8 cellular contexts compared by ENCODE assay signal in the genomic region with DNA sequence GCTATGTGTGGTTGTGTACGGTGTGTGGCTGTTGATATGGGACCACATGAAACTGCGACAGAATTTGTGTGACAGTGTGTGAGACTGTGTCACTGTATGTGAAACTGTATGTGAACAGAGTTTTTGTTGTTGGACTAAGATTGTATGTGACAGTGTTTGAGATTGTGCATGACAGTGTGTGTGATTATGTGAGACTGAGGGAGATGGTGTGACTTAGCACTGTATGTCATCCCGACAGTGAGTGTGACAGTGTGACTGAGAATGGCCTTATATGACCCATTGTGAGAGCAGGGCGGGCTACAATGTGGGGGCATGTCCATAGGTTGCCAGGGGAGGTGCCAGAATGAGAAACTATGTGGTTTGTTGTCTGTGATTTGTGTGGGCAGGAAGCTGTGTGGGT. TPM values are rescaled to one million over a fixed set of nuclear protein-coding genes. Genes with fewer than 3 reads are reported as not detected.
DNase-seq lines count a peak whose midpoint lies in the region; ATAC-seq and TF ChIP-seq lines count a peak whose summit lies in the region.

No MANE protein-coding gene starts in this region.

- 0 out of 2 replicates have a peak overlapping the region, but pooled peaks have one; percentile 98 for H2AFZ ChIP-seq in Loucy (ENCODE audit: low read length)

- H3K79me2 ChIP-seq in Loucy (ENCODE audit: insufficient read depth, low read length), result peaks cover 12% of the 10 kb centered on the region; the same call in 1 of the 2 replicates

- peaks cover 34% of the 10 kb centered on the region for H3K36me3 ChIP-seq in CD4-positive, CD25-positive, alpha-beta regulatory T cell (ENCODE audit: control insufficient read depth, insufficient read depth, low read length)
- H3K36me3 ChIP-seq in Loucy (ENCODE audit: insufficient read depth, low read length) (peaks cover 10% of the 10 kb centered on the region; the same call in 1 of the 2 replicates), aorta (ENCODE audit: control insufficient read depth in 1 of 2, insufficient read depth in 2 of 2, low read length in 1 of 2) (peaks cover 6 to 11% of the 10 kb centered on the region in 2 donors)

- H3K4me1 Mint-ChIP-seq in CD4-positive, CD25-positive, alpha-beta regulatory T cell, result peaks cover 19 to 38% (median 28%) of the 10 kb centered on the region in 4 donors
- peaks cover 20% of the 10 kb centered on the region for H3K4me1 Mint-ChIP-seq in central memory CD8-positive, alpha-beta T cell
- peaks cover 19 to 43% of the 10 kb centered on the region in 2 donors for H3K4me1 Mint-ChIP-seq in natural killer cell

- H3K9me3 ChIP-seq in CD4-positive, CD25-positive, alpha-beta regulatory T cell (ENCODE audit: control insufficient read depth in 2 of 2, low read length in 2 of 2), result peaks cover 46 to 62% of the 10 kb centered on the region in 2 experiments
- peaks cover 3% of the 10 kb centered on the region; the same call in 1 of the 2 replicates for H3K9me3 ChIP-seq in Loucy (ENCODE audit: insufficient read depth, low read depth, low read length)
- peaks cover 10% of the 10 kb centered on the region for H3K9me3 ChIP-seq in aorta (ENCODE audit: control insufficient read depth, low read length)

- H3K27me3 Mint-ChIP-seq in CD4-positive, CD25-positive, alpha-beta regulatory T cell, result no peaks in the 10 kb centered on the region
- no peaks in the 10 kb centered on the region for H3K27me3 Mint-ChIP-seq in central memory CD8-positive, alpha-beta T cell
- no peaks in the 10 kb centered on the region for H3K27me3 Mint-ChIP-seq in natural killer cell (ENCODE audit: low read depth in 2 of 2)

- H3K9me2 ChIP-seq in Loucy (replicated peaks; ENCODE audit: low read depth, low read length), result no peaks in the 10 kb centered on the region

- TF ChIP-seq CTCF in Loucy (conservative IDR thresholded peaks at IDR 0.05; ENCODE audit: low read length) (no peak), natural killer cell (IDR thresholded peaks at IDR 0.05) (no peak)

- no peak overlapping the region for H3K27ac ChIP-seq in CD4-positive, CD25-positive, alpha-beta regulatory T cell (ENCODE audit: insufficient read depth, low read length, poor library complexity, severe bottlenecking)
- H3K27ac ChIP-seq in aorta (ENCODE audit: low read depth in 1 of 2, low read length in 2 of 2), result no peak overlapping the region

- H3F3A ChIP-seq in Loucy (ENCODE audit: low read depth), result no peaks in the 10 kb centered on the region

- DNase-seq in CD4-positive, CD25-positive, alpha-beta regulatory T cell, result no peak
- no peak for DNase-seq in central memory CD8-positive, alpha-beta T cell (ENCODE audit: low spot score in 2 of 2)
- peak; percentile 28 for DNase-seq in natural killer cell
- DNase-seq in AML-193 (lab: John Stamatoyannopoulos, UW), result no peak
- DNase-seq in stimulated activated CD8-positive, alpha-beta memory T cell treated with anti-CD3 and anti-CD28 coated beads, Interleukin-4, amount 100 ng/mL, for 48 hours, result no peak
- DNase-seq in NCI-H82 treated with DMSO at 0.1 percent for 48 hours (lab: John Stamatoyannopoulos, UW; ENCODE audit: unreplicated experiment), result no peak
- DNase-seq in aorta, result no peak

- peak overlapping the region; percentile 91 for H3K4me3 ChIP-seq in CD4-positive, CD25-positive, alpha-beta regulatory T cell (ENCODE audit: low read depth, low read length)
- H3K4me3 ChIP-seq in Loucy (ENCODE audit: low read length, poor library complexity, severe bottlenecking), result peak overlapping the region; percentile 95
- H3K4me3 ChIP-seq in aorta (ENCODE audit: low read length in 2 of 2), result no peak overlapping the region

- WGBS in aorta, 2 donors, result 93 to 94% methylated on average over 4 of the region's 4 CpGs

- H3K27me3 ChIP-seq in CD4-positive, CD25-positive, alpha-beta regulatory T cell (ENCODE audit: control insufficient read depth, insufficient read depth, low read length), result no peaks in the 10 kb centered on the region
- H3K27me3 ChIP-seq in Loucy (ENCODE audit: insufficient read depth, low read length, poor library complexity, severe bottlenecking), result no peaks in the 10 kb centered on the region
- no peaks in the 10 kb centered on the region for H3K27me3 ChIP-seq in aorta (ENCODE audit: control insufficient read depth in 1 of 2, insufficient read depth in 2 of 2, low read length in 1 of 2)

- peak overlapping the region; percentile 86 to 100 (median 98) for H3K4me3 Mint-ChIP-seq in CD4-positive, CD25-positive, alpha-beta regulatory T cell
- peak overlapping the region; percentile 79 for H3K4me3 Mint-ChIP-seq in central memory CD8-positive, alpha-beta T cell
- peak overlapping the region; percentile 92 for H3K4me3 Mint-ChIP-seq in natural killer cell

- peaks cover 8% of the 10 kb centered on the region for H3K4me1 ChIP-seq in CD4-positive, CD25-positive, alpha-beta regulatory T cell (ENCODE audit: control insufficient read depth, insufficient read depth, low read length, poor library complexity, severe bottlenecking)
- H3K4me1 ChIP-seq in Loucy (ENCODE audit: insufficient read depth, low read length, poor library complexity, severe bottlenecking) (peaks cover 13% of the 10 kb centered on the region), aorta (ENCODE audit: control insufficient read depth in 1 of 2, insufficient read depth in 2 of 2, low read length in 2 of 2) (no peaks in the 10 kb centered on the region)

- H3K27ac Mint-ChIP-seq in CD4-positive, CD25-positive, alpha-beta regulatory T cell, result peak overlapping the region in 2 of 3 donors; percentile 37 to 84
- peak overlapping the region; percentile 96 for H3K27ac Mint-ChIP-seq in central memory CD8-positive, alpha-beta T cell (ENCODE audit: low read depth)
- H3K27ac Mint-ChIP-seq in natural killer cell, result peak overlapping the region; percentile 71 to 93

- ATAC-seq in CD4-positive, CD25-positive, alpha-beta regulatory T cell (ENCODE audit: low read depth in 2 of 2), result no peak
- ATAC-seq in central memory CD8-positive, alpha-beta T cell (replicated peaks; ENCODE audit: extremely low read depth, poor library complexity, severe bottlenecking), result no peak
- ATAC-seq in natural killer cell, result peak; percentile 11 to 32 (median 12)
- ATAC-seq in aorta (ENCODE audit: low FRiP score), result no peak

- peak overlapping the region; percentile 81 for H3K4me2 ChIP-seq in Loucy (ENCODE audit: low read depth, low read length, poor library complexity, severe bottlenecking)

- H3K9me3 Mint-ChIP-seq in CD4-positive, CD25-positive, alpha-beta regulatory T cell, result peaks cover 10 to 55% (median 48%) of the 10 kb centered on the region in 7 donors
- peaks cover 43% of the 10 kb centered on the region for H3K9me3 Mint-ChIP-seq in central memory CD8-positive, alpha-beta T cell
- peaks cover 9 to 23% of the 10 kb centered on the region in 2 donors for H3K9me3 Mint-ChIP-seq in natural killer cell

- no peaks in the 10 kb centered on the region for H4K20me1 ChIP-seq in Loucy (ENCODE audit: insufficient read depth, low read length, poor library complexity, severe bottlenecking)

- peaks cover 56% of the 10 kb centered on the region for H3K36me3 Mint-ChIP-seq in CD4-positive, CD25-positive, alpha-beta regulatory T cell
- H3K36me3 Mint-ChIP-seq in central memory CD8-positive, alpha-beta T cell (ENCODE audit: insufficient read depth), result peaks cover 26% of the 10 kb centered on the region
- H3K36me3 Mint-ChIP-seq in natural killer cell, result peaks cover 27% of the 10 kb centered on the region

- peak overlapping the region; percentile 82 for H3K9ac ChIP-seq in Loucy (ENCODE audit: low read depth, low read length, poor library complexity, severe bottlenecking)

- intact Hi-C loops in natural killer cell (cut with micrococcal nuclease) (loop anchor here (1.0 to 10.0 kb wide), 3 partner anchors 72 to 1920 kb away; a partner anchor contains a TSS), aorta (cut with DNase I) (loop anchor here in 1 of 2 donors (10.0 kb wide), 1 partner anchor 160 kb away; a partner anchor contains a TSS)

RNA-seq across cellular contexts. Expression of a gene that starts 0.9 kb away (rescaled TPM):
- total RNA-seq in CD4-positive, CD25-positive, alpha-beta regulatory T cell, result 2.2 TPM
- 10 to 100 TPM in 2 of 4 donors, 1 to 10 TPM in 2; 7.3 to 17.0 (median 12.5) TPM for polyA plus RNA-seq in CD4-positive, CD25-positive, alpha-beta regulatory T cell
- total RNA-seq in natural killer cell, result 1 to 10 TPM; 2.7 to 5.1 (median 3.3) TPM
- 1 to 10 TPM; 6.2 to 9.4 TPM for total RNA-seq in aorta
- 1 to 10 TPM; 3.1 TPM for polyA plus RNA-seq in aorta

RNA-seq across cellular contexts. Expression of a gene that starts 11.7 kb away (rescaled TPM):
- 2.3 TPM for total RNA-seq in CD4-positive, CD25-positive, alpha-beta regulatory T cell
- polyA plus RNA-seq in CD4-positive, CD25-positive, alpha-beta regulatory T cell, result 1 to 10 TPM; 3.8 to 6.0 (median 4.9) TPM
- total RNA-seq in natural killer cell, result 1 to 10 TPM; 1.3 to 3.3 (median 2.8) TPM
- total RNA-seq in aorta, result 1 to 10 TPM; 4.0 TPM
- 1 to 10 TPM; 4.8 to 6.3 TPM for polyA plus RNA-seq in aorta

Comparison
In these comparisons a context has a peak if more than half of its experiments do, and no peak if none do; other contexts are left out.
1. ATAC-seq: peak in natural killer cell (3 of 3); none in CD4-positive, CD25-positive, alpha-beta regulatory T cell (0 of 2), central memory CD8-positive, alpha-beta T cell (single experiment) and aorta (single experiment).
2. H3K4me3 ChIP-seq: peak in CD4-positive, CD25-positive, alpha-beta regulatory T cell (single experiment) and Loucy (single experiment); none in aorta (0 of 2).
3. Peak in every context shown above with its lines, with median percentiles within 50 percentile points of each other: H3K27ac Mint-ChIP-seq and H3K4me3 Mint-ChIP-seq.